In genomic region chr1:32303358-32303757, GRCh38 we compare ENCODE assay signal across 31 cellular contexts. TPM values are rescaled to one million over a fixed set of nuclear protein-coding genes. Genes with fewer than 3 reads are reported as not detected.
"Had no signal": no experiment of that assay in that cellular context is flagged by ENCODE, and none has a peak within 500 bp of the region (broad histone marks: within the 10 kb centered on the region; RNA-seq: fewer than 3 reads in every experiment).

No MANE protein-coding gene starts in this region.

- H3K9me3 ChIP-seq: neutrophil, psoas muscle, right lobe of liver, stomach, testis, thyroid gland, transverse colon, upper lobe of left lung, vagina had no signal

- H3K4me1 Mint-ChIP-seq: mesothelial cell of epicardium, neural progenitor cell had no signal

- H3K27me3 Mint-ChIP-seq: naive B cell; stimulated activated naive B cell treated with anti-CD40 and anti-IgM and Interleukin-4, amounts not matched to agents 10 μg/mL and 1 μg/mL and 100 μg/mL, for 72 hours had no signal

- H3K27ac Mint-ChIP-seq: mesothelial cell of epicardium; nephron progenitor cell; neural progenitor cell; stimulated activated naive B cell treated with anti-CD40 and anti-IgM and Interleukin-4, amounts not matched to agents 10 μg/mL and 1 μg/mL and 100 μg/mL, for 72 hours had no signal

- ATAC-seq: natural killer cell; psoas muscle; right lobe of liver; stimulated activated naive B cell treated with anti-CD40 and anti-IgM and Interleukin-4, amounts not matched to agents 10 μg/mL and 1 μg/mL and 100 μg/mL, for 72 hours; stimulated activated naive CD8-positive, alpha-beta T cell treated with anti-CD3 and anti-CD28 coated beads, Interleukin-15, Interleukin-2, amounts not matched to agents 100 U/mL and 50 U/mL, for 24 hours had no signal

- H3K4me1 ChIP-seq: neural progenitor cell, parathyroid adenoma, psoas muscle, vagina had no signal

- DNase-seq: hypothalamus; immature natural killer cell; left ventricle myocardium inferior; mesendoderm; naive B cell; natural killer cell; nephron progenitor cell; occipital lobe; psoas muscle; right lobe of liver; stimulated activated CD4-positive, alpha-beta T cell treated with anti-CD3 and anti-CD28 coated beads, Interleukin-1b, Interleukin-23, amount 100 ng/mL, for 48 hours; stimulated activated CD4-positive, alpha-beta T cell treated with anti-CD3 and anti-CD28 coated beads, Interleukin-2, amount 100 ng/mL, for 48 hours; stimulated activated CD4-positive, alpha-beta T cell treated with anti-CD3 and anti-CD28 coated beads, Interleukin-4, amount 100 ng/mL, for 4 hours; stimulated activated CD8-positive, alpha-beta memory T cell treated with anti-CD3 and anti-CD28 coated beads, Interleukin-4, amount 100 ng/mL, for 48 hours; stimulated activated naive B cell treated with anti-CD40 and anti-IgM and Interleukin-4, amounts not matched to agents 10 μg/mL and 1 μg/mL and 100 μg/mL, for 72 hours; stimulated activated naive CD8-positive, alpha-beta T cell treated with anti-CD3 and anti-CD28 coated beads, Interleukin-15, Interleukin-2, amounts not matched to agents 100 U/mL and 50 U/mL, for 24 hours; stomach; testis; thyroid gland; transverse colon; upper lobe of left lung had no signal

- H3K9me3 Mint-ChIP-seq: immature natural killer cell, natural killer cell had no signal

- H3K36me3 Mint-ChIP-seq: natural killer cell had no signal

- H3K4me3 Mint-ChIP-seq: immature natural killer cell; mesothelial cell of epicardium; naive B cell; natural killer cell; nephron progenitor cell; neural progenitor cell; stimulated activated naive B cell treated with anti-CD40 and anti-IgM and Interleukin-4, amounts not matched to agents 10 μg/mL and 1 μg/mL and 100 μg/mL, for 72 hours had no signal

- H3K27me3 ChIP-seq: neural progenitor cell, neutrophil, right lobe of liver, stomach, testis, thyroid gland, transverse colon, upper lobe of left lung, vagina had no signal

- H3K4me3 ChIP-seq: left ventricle myocardium inferior, lung, neural progenitor cell, psoas muscle, right lobe of liver, smooth muscle cell, stomach, testis, thyroid gland, transverse colon, upper lobe of left lung, vagina had no signal

- H3K27ac ChIP-seq: neural progenitor cell, neutrophil, parathyroid adenoma, psoas muscle, right lobe of liver, stomach, testis, thyroid gland, transverse colon, upper lobe of left lung, vagina had no signal

RNA-seq across cellular contexts. Expression of gene LCK, which starts 52.3 kb away (rescaled TPM):
- total RNA-seq: occipital lobe, osteocyte had no signal
- polyA plus RNA-seq: smooth muscle cell had no signal

RNA-seq across cellular contexts. Expression of gene FAM167B, which starts 56.3 kb away (rescaled TPM):
- total RNA-seq: kidney epithelial cell, mononuclear cell, smooth muscle cell had no signal
- polyA plus RNA-seq: smooth muscle cell had no signal
